ENCODE assay signal across 8 cellular contexts in genomic region chr12:402127-402456, GRCh38. TPM values are rescaled to one million over a fixed set of nuclear protein-coding genes. Genes with fewer than 3 reads are reported as not detected.
DNase-seq lines count a peak whose midpoint lies in the region; ATAC-seq and TF ChIP-seq lines count a peak whose summit lies in the region.

No MANE protein-coding gene starts in this region.

- peak overlapping the region; percentile 39 for H3K27ac ChIP-seq in caudate nucleus (ENCODE audit: low read depth, low read length)
- H3K27ac ChIP-seq in muscle layer of colon (ENCODE audit: low read depth, low read length) = no peak overlapping the region

- peak overlapping the region; percentile 69 to 99 for H3K4me3 ChIP-seq in muscle layer of colon (ENCODE audit: low read depth in 1 of 2, low read length in 2 of 2)

- no peaks in the 10 kb centered on the region for H3K9me3 ChIP-seq in muscle layer of colon (ENCODE audit: low read length)

- H3K27me3 ChIP-seq in muscle layer of colon (ENCODE audit: control insufficient read depth in 1 of 2, insufficient read depth in 2 of 2, low read length in 2 of 2) = no peaks in the 10 kb centered on the region

- no peaks in the 10 kb centered on the region for H3K36me3 ChIP-seq in muscle layer of colon (ENCODE audit: insufficient read depth, low read length)

- ATAC-seq in GM21526 (IDR thresholded peaks at IDR 0.05; ENCODE audit: low FRiP score, unreplicated experiment) = no peak

- H3K4me1 ChIP-seq in muscle layer of colon (ENCODE audit: insufficient read depth, low read length) = peaks cover 15% of the 10 kb centered on the region

- DNase-seq in Ammon's horn (ENCODE audit: low spot score) = peak; percentile 27
- DNase-seq in HT1080 (ENCODE audit: low read depth) = peak; percentile 39
- DNase-seq in caudate nucleus (lab: John Stamatoyannopoulos, UW) = no peak
- no peak for DNase-seq in anterior cingulate cortex (lab: John Stamatoyannopoulos, UW)
- DNase-seq in T-helper 9 cell = no peak
- no peak for DNase-seq in erythroblast (lab: John Stamatoyannopoulos, UW)

- no peak for TF ChIP-seq POLR2A in erythroblast (IDR thresholded peaks at IDR 0.05; ENCODE audit: low read length)

- peak overlapping the region; percentile 90 for H3K9ac ChIP-seq in muscle layer of colon (ENCODE audit: low read length)

RNA-seq across cellular contexts. Expression of gene CCDC77, which starts 0.6 kb away (rescaled TPM):
- 15.3 and 18.7 TPM in 2 replicates for total RNA-seq in HT1080 (2014; rRNA removed; shearing (Covaris generic))
- polyA plus RNA-seq in HT1080 (2015; cell fraction: cytosol; rRNA removed) = 11.7 and 12.6 TPM in 2 replicates
- 23.3 and 23.5 TPM in 2 replicates for polyA plus RNA-seq in HT1080 (2015; cell fraction: nucleus; rRNA removed)

RNA-seq across cellular contexts. Expression of gene KDM5A, which starts 13.0 kb away (rescaled TPM):
- 20.4 and 32.3 TPM in 2 replicates for total RNA-seq in HT1080 (2014; rRNA removed; shearing (Covaris generic))
- polyA plus RNA-seq in HT1080 (2015; cell fraction: cytosol; rRNA removed) = 13.3 and 16.8 TPM in 2 replicates
- polyA plus RNA-seq in HT1080 (2015; cell fraction: nucleus; rRNA removed) = 27.5 and 37.7 TPM in 2 replicates

RNA-seq across cellular contexts. Expression of gene B4GALNT3, which starts 57.6 kb away (rescaled TPM):
- 0.27 and 0.50 TPM in 2 replicates for total RNA-seq in HT1080 (2014; rRNA removed; shearing (Covaris generic))
- 0.72 and 1.6 TPM in 2 replicates for polyA plus RNA-seq in HT1080 (2015; cell fraction: cytosol; rRNA removed)
- 1.5 and 2.8 TPM in 2 replicates for polyA plus RNA-seq in HT1080 (2015; cell fraction: nucleus; rRNA removed)

Comparison
In these comparisons a context has a peak if more than half of its experiments do, and no peak if none do; other contexts are left out.
1. DNase-seq: peak in Ammon's horn (single experiment) and HT1080 (single experiment); none in caudate nucleus (0 of 61), anterior cingulate cortex (0 of 58), T-helper 9 cell (single experiment) and erythroblast (0 of 2).